7 cellular contexts compared by ENCODE assay signal in the genomic region with DNA sequence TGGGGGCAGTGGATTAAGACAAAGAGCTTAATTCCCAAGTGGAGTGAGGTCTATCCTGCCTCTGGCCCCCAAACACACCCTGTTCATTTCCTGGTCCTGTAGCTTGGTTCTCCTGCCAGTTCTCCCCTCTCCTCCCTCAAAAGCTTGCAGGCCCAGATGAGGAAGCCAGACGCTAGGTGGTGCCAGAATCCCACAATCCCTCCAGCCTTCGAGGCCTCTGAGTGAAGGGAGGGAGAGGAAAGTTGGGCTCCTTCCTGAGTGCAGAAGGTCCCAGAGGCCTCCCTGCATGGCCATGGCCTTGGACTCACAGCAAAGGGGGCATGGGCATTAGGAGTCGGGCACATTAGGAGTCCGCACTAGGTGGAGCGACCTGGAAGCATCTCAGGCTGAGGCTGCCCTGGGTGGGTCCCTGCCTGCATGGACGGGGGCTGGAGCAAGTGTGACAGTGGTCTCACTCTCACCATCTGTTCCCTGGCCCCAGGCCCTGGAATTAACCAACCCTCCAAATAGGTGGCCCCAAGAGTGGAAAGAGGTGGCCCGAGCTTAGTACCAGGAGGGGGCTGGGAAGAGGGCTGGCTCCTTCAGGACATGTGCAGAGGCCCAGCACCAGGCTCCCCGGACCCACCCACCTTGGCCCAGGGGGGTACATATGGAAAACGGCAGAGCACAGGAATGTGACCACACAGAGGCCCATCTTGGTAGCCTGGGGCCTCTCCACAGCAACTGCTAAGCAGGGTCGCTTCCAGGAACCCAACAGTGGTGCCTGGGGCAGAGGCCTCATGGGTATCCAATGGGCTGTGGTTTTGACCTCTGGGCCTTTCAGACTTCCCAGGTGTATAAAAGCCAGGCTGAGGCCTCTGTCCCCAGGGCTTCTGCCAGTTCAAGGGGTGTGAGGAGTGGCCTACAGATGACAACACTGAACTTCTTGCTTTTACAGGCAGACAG. TPM values are rescaled to one million over a fixed set of nuclear protein-coding genes. Genes with fewer than 3 reads are reported as not detected.
DNase-seq lines count a peak whose midpoint lies in the region; ATAC-seq and TF ChIP-seq lines count a peak whose summit lies in the region.

No MANE protein-coding gene starts in this region.

- ATAC-seq in RWPE2 (ENCODE audit: low read depth) (peak; percentile 35; the same call in 2 of the 3 replicates), HG03432 (IDR thresholded peaks at IDR 0.05; ENCODE audit: unreplicated experiment) (no peak)

- H3K27me3 ChIP-seq in RWPE2 (ENCODE audit: insufficient read depth, poor library complexity, severe bottlenecking) (no peaks in the 10 kb centered on the region), endodermal cell (ENCODE audit: control insufficient read depth, insufficient read depth, low read length, poor library complexity, severe bottlenecking) (no peaks in the 10 kb centered on the region)

- H3K4me1 ChIP-seq in RWPE2 (ENCODE audit: insufficient read depth, poor library complexity, severe bottlenecking) (peaks cover 5% of the 10 kb centered on the region), endodermal cell (ENCODE audit: control insufficient read depth, insufficient read depth, low read length) (peaks cover 26% of the 10 kb centered on the region)

- H3K9ac ChIP-seq in endodermal cell (ENCODE audit: extremely low read depth, low read length, poor library complexity, severe bottlenecking): no peak overlapping the region

- TF ChIP-seq CTCF in RWPE2 (IDR thresholded peaks at IDR 0.05; ENCODE audit: poor library complexity, severe bottlenecking) (peak; percentile 38), endodermal cell (conservative IDR thresholded peaks at IDR 0.05) (peak; percentile 85), nephron (IDR thresholded peaks at IDR 0.05; ENCODE audit: unreplicated experiment in 3 of 3) (peak; percentile 66 to 74 (median 73))

- H3K27ac ChIP-seq in RWPE2 (ENCODE audit: poor library complexity, severe bottlenecking) (no peak overlapping the region), endodermal cell (ENCODE audit: low read depth, low read length) (no peak overlapping the region)

- H3K27ac Mint-ChIP-seq in endodermal cell (peak overlapping the region; percentile 39), nephron (peak overlapping the region; percentile 77 to 99 (median 95))

- H3K4me1 Mint-ChIP-seq in endodermal cell: peaks cover 68% of the 10 kb centered on the region
- peaks cover 57% of the 10 kb centered on the region for H3K4me1 Mint-ChIP-seq in nephron

- H3K9me3 Mint-ChIP-seq in endodermal cell (no peaks in the 10 kb centered on the region), nephron (no peaks in the 10 kb centered on the region)

- no peaks in the 10 kb centered on the region for H3K36me3 Mint-ChIP-seq in endodermal cell (ENCODE audit: low read depth)
- H3K36me3 Mint-ChIP-seq in nephron (ENCODE audit: low read depth): peaks cover 4% of the 10 kb centered on the region

- no peaks in the 10 kb centered on the region for H3K9me3 ChIP-seq in RWPE2 (ENCODE audit: severe bottlenecking)
- H3K9me3 ChIP-seq in endodermal cell (ENCODE audit: control insufficient read depth, low read length): no peaks in the 10 kb centered on the region

- DNase-seq in EL (peak; percentile 57), KG1 (lab: John Stamatoyannopoulos, UW) (peak; percentile 43), RWPE2 (ENCODE audit: low spot score) (no peak), endodermal cell (peak; percentile 97), epidermal melanocyte (ENCODE audit: insufficient read length, low spot score) (no peak)

- no peak overlapping the region for H3K4me3 ChIP-seq in RWPE2 (ENCODE audit: severe bottlenecking)
- no peak overlapping the region for H3K4me3 ChIP-seq in endodermal cell (ENCODE audit: low read length)

- no peaks in the 10 kb centered on the region for H3K36me3 ChIP-seq in RWPE2 (ENCODE audit: low read depth)
- H3K36me3 ChIP-seq in endodermal cell (ENCODE audit: control insufficient read depth, insufficient read depth, low read length): no peaks in the 10 kb centered on the region

- peak overlapping the region; percentile 3 for H3K4me3 Mint-ChIP-seq in endodermal cell
- peak overlapping the region; percentile 12 to 29 (median 18) for H3K4me3 Mint-ChIP-seq in nephron

- peaks cover 2% of the 10 kb centered on the region for H3K27me3 Mint-ChIP-seq in endodermal cell (ENCODE audit: insufficient read depth)
- H3K27me3 Mint-ChIP-seq in nephron (ENCODE audit: low read depth): no peaks in the 10 kb centered on the region

- WGBS in endodermal cell (ENCODE audit: insufficient coverage in 1 of 2, insufficient read length in 1 of 2), 2 experiments: 63 to 75% methylated on average over 4 to 10 of the region's 10 CpGs

RNA-seq across cellular contexts. Expression of gene FXYD2, which starts 5.2 kb away (rescaled TPM):
- 1 to 10 TPM; 3.0 TPM for total RNA-seq in endodermal cell
- polyA plus RNA-seq in endodermal cell (2013, experiment 1 of 2): 1.0 TPM
- polyA plus RNA-seq in endodermal cell (2013, experiment 2 of 2): 1.3 TPM

RNA-seq across cellular contexts. Expression of gene DSCAML1, which starts 22.4 kb away (rescaled TPM):
- total RNA-seq in endodermal cell: 10 to 100 TPM in 1 of 2 donors, 1 to 10 TPM in 1; 5.6 to 10.9 TPM
- 1.4 TPM for polyA plus RNA-seq in endodermal cell (2013, experiment 1 of 2)
- polyA plus RNA-seq in endodermal cell (2013, experiment 2 of 2): 0.50 TPM

RNA-seq across cellular contexts. Expression of gene FXYD6, which starts 57.1 kb away (rescaled TPM):
- total RNA-seq in endodermal cell: 10 to 100 TPM; 54.1 to 61.8 TPM
- polyA plus RNA-seq in endodermal cell (2013, experiment 1 of 2): 197 TPM
- polyA plus RNA-seq in endodermal cell (2013, experiment 2 of 2): 184 TPM

Comparison
In these comparisons a context has a peak if more than half of its experiments do, and no peak if none do; other contexts are left out.
1. DNase-seq: peak in EL (single experiment), KG1 (single experiment) and endodermal cell (single experiment); none in RWPE2 (single experiment) and epidermal melanocyte (single experiment).
2. Peak in every context shown above with its lines, with median percentiles within 50 percentile points of each other: CTCF ChIP-seq.